8 cellular contexts compared by ENCODE assay signal in genomic region chr17:35766903-35767510, GRCh38. TPM values are rescaled to one million over a fixed set of nuclear protein-coding genes. Genes with fewer than 3 reads are reported as not detected.
A peak's percentile ranks its signal among the peaks of the same experiment; 100 is the strongest.
DNase-seq lines count a peak whose midpoint lies in the region; ATAC-seq and TF ChIP-seq lines count a peak whose summit lies in the region.

No MANE protein-coding gene starts in this region.

- 39 to 51% methylated on average over 7 of the region's 7 CpGs for WGBS in lung, 2 donors

- intact Hi-C loops in vagina (cut with DNase I): no loop called here

- H3K4me3 ChIP-seq in lung (no peak overlapping the region), vagina (no peak overlapping the region)

- no peaks in the 10 kb centered on the region for H3K36me3 Mint-ChIP-seq in activated T-cell treated with anti-CD3 and anti-CD28 coated beads, Interleukin-2, amount 50 U/mL, for 4 hours (ENCODE audit: insufficient read depth)
- no peaks in the 10 kb centered on the region for H3K36me3 Mint-ChIP-seq in brain

- H3K4me1 ChIP-seq in lung (ENCODE audit: control insufficient read depth in 2 of 2, insufficient read depth in 2 of 2, low read length in 2 of 2) (peaks cover 0 to 4% of the 10 kb centered on the region in 2 donors), vagina (peaks cover 12% of the 10 kb centered on the region)

- H3K36me3 ChIP-seq in lung (ENCODE audit: control insufficient read depth in 2 of 2, insufficient read depth in 2 of 2, low read length in 2 of 2) (no peaks in the 10 kb centered on the region), vagina (no peaks in the 10 kb centered on the region)

- H3K9me3 Mint-ChIP-seq in activated T-cell treated with anti-CD3 and anti-CD28 coated beads, Interleukin-2, amount 50 U/mL, for 4 hours: no peaks in the 10 kb centered on the region
- peaks cover 0 to 3% (median 0%) of the 10 kb centered on the region in 5 experiments for H3K9me3 Mint-ChIP-seq in brain

- no peak overlapping the region for H3K4me3 Mint-ChIP-seq in activated T-cell treated with anti-CD3 and anti-CD28 coated beads, Interleukin-2, amount 50 U/mL, for 4 hours
- peak overlapping the region in 1 of 5 experiments; percentile 57 for H3K4me3 Mint-ChIP-seq in brain

- H3K27me3 ChIP-seq in lung (ENCODE audit: control insufficient read depth, insufficient read depth) (no peaks in the 10 kb centered on the region), vagina (no peaks in the 10 kb centered on the region)

- H3K9me3 ChIP-seq in lung (ENCODE audit: control insufficient read depth in 2 of 2, insufficient read depth in 1 of 2, low read length in 1 of 2) (no peaks in the 10 kb centered on the region), vagina (no peaks in the 10 kb centered on the region)

- TF ChIP-seq CTCF in brain (conservative IDR thresholded peaks at IDR 0.05) (peak; percentile 73 to 74), lung (IDR thresholded peaks at IDR 0.05; ENCODE audit: control extremely low read depth, extremely low read depth) (peak; percentile 24), vagina (IDR thresholded peaks at IDR 0.05) (no peak)

- peak overlapping the region in 2 of 5 experiments; percentile 51 to 56 for H3K27ac Mint-ChIP-seq in brain

- H3K4me1 Mint-ChIP-seq in activated T-cell treated with anti-CD3 and anti-CD28 coated beads, Interleukin-2, amount 50 U/mL, for 4 hours (ENCODE audit: low read depth): peaks cover 8% of the 10 kb centered on the region
- peaks cover 27% of the 10 kb centered on the region for H3K4me1 Mint-ChIP-seq in brain

- peak; percentile 18 for DNase-seq in activated T-cell treated with anti-CD3 and anti-CD28 coated beads, Interleukin-2, amount 50 U/mL, for 4 hours
- no peak for DNase-seq in activated T-cell treated with anti-CD3 and anti-CD28 coated beads, Interleukin-2, amount 50 U/mL, for 48 hours
- DNase-seq in NCI-H1092 (lab: John Stamatoyannopoulos, UW): peak; percentile 12
- DNase-seq in lung (ENCODE audit: low spot score): no peak
- no peak for DNase-seq in NCI-H1105 treated with DMSO at 0.1 percent for 48 hours (lab: John Stamatoyannopoulos, UW)
- no peak for DNase-seq in vagina (ENCODE audit: extremely low spot score in 2 of 2)

- H3K27ac ChIP-seq in lung (ENCODE audit: low read depth in 1 of 2, low read length in 1 of 2) (no peak overlapping the region), vagina (no peak overlapping the region)

- no peak for ATAC-seq in activated T-cell treated with anti-CD3 and anti-CD28 coated beads, Interleukin-2, amount 50 U/mL, for 4 hours
- ATAC-seq in lung (ENCODE audit: insufficient read depth, low FRiP score) (no peak), GM21367 (IDR thresholded peaks at IDR 0.05; ENCODE audit: unreplicated experiment) (no peak)

- no peaks in the 10 kb centered on the region for H3K27me3 Mint-ChIP-seq in activated T-cell treated with anti-CD3 and anti-CD28 coated beads, Interleukin-2, amount 50 U/mL, for 4 hours (ENCODE audit: low read depth)
- H3K27me3 Mint-ChIP-seq in brain: peaks cover 6% of the 10 kb centered on the region

- no peak for TF ChIP-seq POLR2A in vagina (IDR thresholded peaks at IDR 0.05)

RNA-seq across cellular contexts. Expression of gene C17orf50, which starts 6.3 kb away (rescaled TPM):
- total RNA-seq in activated T-cell treated with anti-CD3 and anti-CD28 coated beads, Interleukin-2, amount 50 U/mL, for 4 hours: not detected
- polyA plus RNA-seq in brain (ENCODE audit: insufficient read depth, low read depth, low replicate concordance) (0.68 TPM), lung (under 1 TPM; 0.18 to 0.26 TPM)
- total RNA-seq in lung (under 1 TPM in 1 of 2 donors, not detected in 1; 0.40 TPM), vagina (not detected)

RNA-seq across cellular contexts. Expression of gene GAS2L2, which starts 14.0 kb away (rescaled TPM):
- total RNA-seq in activated T-cell treated with anti-CD3 and anti-CD28 coated beads, Interleukin-2, amount 50 U/mL, for 4 hours: under 1 TPM in 1 of 3 donors, not detected in 2; 0.05 TPM
- polyA plus RNA-seq in brain (ENCODE audit: insufficient read depth, low read depth, low replicate concordance) (not detected), lung (1 to 10 TPM; 1.6 to 3.3 TPM)
- total RNA-seq in lung (10 to 100 TPM in 1 of 2 donors, 1 to 10 TPM in 1; 4.6 to 11.5 TPM), vagina (not detected)

RNA-seq across cellular contexts. Expression of gene MMP28, which starts 28.4 kb away (rescaled TPM):
- under 1 TPM in 2 of 3 donors, not detected in 1; 0.23 to 0.29 TPM for total RNA-seq in activated T-cell treated with anti-CD3 and anti-CD28 coated beads, Interleukin-2, amount 50 U/mL, for 4 hours
- polyA plus RNA-seq in brain (ENCODE audit: insufficient read depth, low read depth, low replicate concordance) (8.9 TPM), lung (10 to 100 TPM; 34.2 to 72.6 TPM)
- total RNA-seq in lung (10 to 100 TPM; 30.5 to 54.5 TPM), vagina (32.2 TPM)

RNA-seq across cellular contexts. Expression of gene RASL10B, which starts 35.6 kb away (rescaled TPM):
- 1 to 10 TPM; 2.6 to 4.3 (median 3.7) TPM for total RNA-seq in activated T-cell treated with anti-CD3 and anti-CD28 coated beads, Interleukin-2, amount 50 U/mL, for 4 hours
- polyA plus RNA-seq in brain (ENCODE audit: insufficient read depth, low read depth, low replicate concordance) (12.6 TPM), lung (under 1 TPM; 0.57 to 1.00 TPM)
- total RNA-seq in lung (under 1 TPM in 1 of 2 donors, not detected in 1; 0.80 TPM), vagina (9.1 TPM)

RNA-seq across cellular contexts. Expression of gene TAF15, which starts 42.3 kb away (rescaled TPM):
- 100 to 1,000 TPM; 215 to 249 (median 239) TPM for total RNA-seq in activated T-cell treated with anti-CD3 and anti-CD28 coated beads, Interleukin-2, amount 50 U/mL, for 4 hours
- polyA plus RNA-seq in brain (ENCODE audit: insufficient read depth, low read depth, low replicate concordance) (160 TPM), lung (10 to 100 TPM; 88.5 to 94.1 TPM)
- total RNA-seq in lung (100 to 1,000 TPM; 134 to 138 TPM), vagina (74.9 TPM)

Comparison
In these comparisons a context has a peak if more than half of its experiments do, and no peak if none do; other contexts are left out.
1. DNase-seq: peak in activated T-cell treated with anti-CD3 and anti-CD28 coated beads, Interleukin-2, amount 50 U/mL, for 4 hours (single experiment) and NCI-H1092 (single experiment); none in activated T-cell treated with anti-CD3 and anti-CD28 coated beads, Interleukin-2, amount 50 U/mL, for 48 hours (0 of 2), lung (single experiment), NCI-H1105 treated with DMSO at 0.1 percent for 48 hours (single experiment) and vagina (0 of 2).
2. CTCF ChIP-seq: peak in brain (2 of 2) and lung (single experiment); none in vagina (0 of 3).
3. RNA of gene MMP28, which starts 28.4 kb away (total RNA-seq): 30.5 to 54.5 TPM in lung and 32.2 TPM in vagina (single experiment); 0.23 to 0.29 TPM in activated T-cell treated with anti-CD3 and anti-CD28 coated beads, Interleukin-2, amount 50 U/mL, for 4 hours; every median in the first group is over 10 times any median in the second.